In genomic region chr9:124764774-124765438, GRCh38 we compare ENCODE assay signal across 8 cellular contexts. TPM values are rescaled to one million over a fixed set of nuclear protein-coding genes. Genes with fewer than 3 reads are reported as not detected.
DNase-seq lines count a peak whose midpoint lies in the region; ATAC-seq, FAIRE-seq and TF ChIP-seq lines count a peak whose summit lies in the region.

No MANE protein-coding gene starts in this region.

- no peak overlapping the region for H4K5ac ChIP-seq in H9 (ENCODE audit: insufficient read length, low read depth, low read length)

- H4K91ac ChIP-seq in H9 (ENCODE audit: insufficient read length, low read depth, low read length) = no peak overlapping the region

- no CpG with 5 or more reads among the region's 6 CpGs for WGBS in H9 (ENCODE audit: extremely low coverage, insufficient read length, low lambda C conversion rate)
- 76% methylated on average over 6 of the region's 6 CpGs for WGBS in SK-N-SH (ENCODE audit: low lambda C conversion rate)
- WGBS in HepG2 (ENCODE audit: low lambda C conversion rate) = 90% methylated on average over 6 of the region's 6 CpGs

- peaks cover 88 to 93% of the 10 kb centered on the region in 2 experiments for H3K4me1 Mint-ChIP-seq in H9
- peaks cover 63% of the 10 kb centered on the region for H3K4me1 Mint-ChIP-seq in endothelial cell (ENCODE audit: unreplicated experiment)

- H3K79me2 ChIP-seq in H9 (ENCODE audit: insufficient read depth, low read length) (peaks cover 14% of the 10 kb centered on the region; the same call in 1 of the 2 replicates), SK-N-SH (ENCODE audit: insufficient read depth) (peaks cover 74% of the 10 kb centered on the region), HepG2 (ENCODE audit: insufficient read depth, low read length) (peaks cover 97% of the 10 kb centered on the region)

- no peaks in the 10 kb centered on the region for H3K36me3 Mint-ChIP-seq in H9 (ENCODE audit: insufficient read depth in 1 of 3, low read depth in 3 of 3)
- no peaks in the 10 kb centered on the region for H3K36me3 Mint-ChIP-seq in endothelial cell (ENCODE audit: low read depth, unreplicated experiment)

- H3K27me3 Mint-ChIP-seq in H9 (ENCODE audit: low read depth) = peaks cover 24% of the 10 kb centered on the region
- H3K27me3 Mint-ChIP-seq in endothelial cell (ENCODE audit: unreplicated experiment) = peaks cover 6% of the 10 kb centered on the region

- H2AFZ ChIP-seq in H9 (ENCODE audit: low read length) = no peak overlapping the region
- no peak overlapping the region for H2AFZ ChIP-seq in SK-N-SH (ENCODE audit: low read depth)
- H2AFZ ChIP-seq in HepG2 (ENCODE audit: low read length) = no peak overlapping the region

- H4K8ac ChIP-seq in H9 (replicated peaks; ENCODE audit: insufficient read length, low read depth, low read length) = no peak overlapping the region

- no peak overlapping the region for H3K23ac ChIP-seq in H9 (ENCODE audit: insufficient read length, low read depth, low read length)

- TF ChIP-seq RAD21 in SK-N-SH (IDR thresholded peaks at IDR 0.05; ENCODE audit: low read length) = peak; percentile 65
- TF ChIP-seq RAD21 in HepG2 (CRISPR knock-in tag; IDR thresholded peaks at IDR 0.05) = 0 out of 2 replicates have a peak, but pooled peaks have one; percentile 17

- no peaks in the 10 kb centered on the region for H3K9me3 ChIP-seq in H9 (ENCODE audit: control insufficient read depth, low read depth, low read length)
- H3K9me3 ChIP-seq in SK-N-SH = no peaks in the 10 kb centered on the region
- H3K9me3 ChIP-seq in HepG2 (ENCODE audit: low read length) = no peaks in the 10 kb centered on the region

- no peak overlapping the region for H3K9ac ChIP-seq in H9 (ENCODE audit: extremely low read depth, insufficient read length, low read length)
- H3K9ac ChIP-seq in SK-N-SH = no peak overlapping the region
- H3K9ac ChIP-seq in HepG2 (ENCODE audit: insufficient read depth, low read depth, low read length) = no peak overlapping the region

- H2BK5ac ChIP-seq in H9 (ENCODE audit: insufficient read length, low read length) = no peak overlapping the region

- CTCF ChIA-PET in SK-N-SH (lab: Yijun Ruan, JAX) (interaction anchor here (0.6 to 9.6 kb wide), 28 partner anchors 9 to 372 kb away, joined by 3 to 78 read pairs (median 6); partner anchors contain the start of genes NR6A1, OLFML2A and WDR38), HepG2 (lab: Yijun Ruan, JAX; ENCODE audit: low intra/inter-chr PET ratio, low total read pairs) (interaction anchor here (2.5 kb wide), 2 partner anchors 52 to 147 kb away, joined by 7 to 21 read pairs; no protein-coding TSS in a partner anchor)

- H3K27me3 ChIP-seq in H9 (ENCODE audit: insufficient read depth, low read length) (no peaks in the 10 kb centered on the region), SK-N-SH (ENCODE audit: insufficient read depth) (no peaks in the 10 kb centered on the region), HepG2 (ENCODE audit: control insufficient read depth in 1 of 2, insufficient read depth in 2 of 2, low read length in 2 of 2) (no peaks in the 10 kb centered on the region; a peak in 1 of 5 replicates)

- H3K4me1 ChIP-seq in H9 (ENCODE audit: insufficient read depth, low read length) = peaks cover 6% of the 10 kb centered on the region; the same call in 1 of the 2 replicates
- peaks cover 8 to 16% of the 10 kb centered on the region in 2 experiments; a peak in 3 of 4 replicates for H3K4me1 ChIP-seq in SK-N-SH (ENCODE audit: control insufficient read depth in 1 of 2, insufficient read depth in 2 of 2, low read depth in 1 of 2, low read length in 1 of 2)
- H3K4me1 ChIP-seq in HepG2 (ENCODE audit: insufficient read depth, low read length) = peaks cover 63% of the 10 kb centered on the region

- ATAC-seq in HepG2 = peak; percentile 54; the same call in 2 of the 3 replicates

- H3K79me1 ChIP-seq in H9 (ENCODE audit: insufficient read depth, low read depth, low read length, poor library complexity, severe bottlenecking) = no peaks in the 10 kb centered on the region

- no peak overlapping the region for H3K14ac ChIP-seq in H9 (ENCODE audit: insufficient read depth, low read length)

- H2BK20ac ChIP-seq in H9 (ENCODE audit: low read depth, low read length, poor library complexity, severe bottlenecking) = no peak overlapping the region

- H2BK120ac ChIP-seq in H9 (ENCODE audit: low read depth, low read length, poor library complexity, severe bottlenecking) = no peak overlapping the region

- DNase-seq in D341Med (ENCODE audit: low spot score) (peak; percentile 37), H9 (no peak), SK-N-SH (no peak), HepG2 (ENCODE audit: low spot score) (peak; percentile 32), activated gamma-delta T cell treated with Interleukin-2 at 50 U/mL for 16 hours (no peak), endothelial cell (ENCODE audit: low spot score) (no peak), amygdala (lab: John Stamatoyannopoulos, UW) (no peak)
- no peak for DNase-seq in activated naive CD4-positive, alpha-beta T cell treated with anti-CD3 and anti-CD28 coated beads, Interleukin-2, amount 50 U/mL, for 16 hours

- no peak overlapping the region for H3K56ac ChIP-seq in H9 (ENCODE audit: insufficient read length, low read depth, low read length)

- no peaks in the 10 kb centered on the region for H4K20me1 ChIP-seq in H9 (ENCODE audit: control insufficient read depth, insufficient read depth, insufficient read length)
- peaks cover 24% of the 10 kb centered on the region; the same call in 1 of the 2 replicates for H4K20me1 ChIP-seq in SK-N-SH (ENCODE audit: insufficient read depth)
- peaks cover 21% of the 10 kb centered on the region; the same call in 1 of the 2 replicates for H4K20me1 ChIP-seq in HepG2 (ENCODE audit: insufficient read depth, low read length)

- H3K4me3 Mint-ChIP-seq in H9 (peak overlapping the region in 1 of 2 experiments; percentile 99; a peak in 2 of 5 replicates), endothelial cell (ENCODE audit: unreplicated experiment) (no peak overlapping the region)

- no peak overlapping the region for H2BK15ac ChIP-seq in H9 (ENCODE audit: low read depth, low read length)

- in situ Hi-C loops in HepG2 (cut with HindIII; ENCODE audit: extremely low pct_ligation_motif_present, low pct_unique_long_range_greater_than_20kb) = no loop called here

- H3K36me3 ChIP-seq in SK-N-SH (replicated peaks in 1 of 2; ENCODE audit: control insufficient read depth in 1 of 2, insufficient read depth in 2 of 2, low read length in 1 of 2) (no peaks in the 10 kb centered on the region), HepG2 (replicated peaks in 1 of 2; ENCODE audit: control insufficient read depth in 1 of 2, insufficient read depth in 2 of 2, low read length in 2 of 2) (no peaks in the 10 kb centered on the region)

- no peak for TF ChIP-seq POLR2A in HepG2 (IDR thresholded peaks at IDR 0.05; ENCODE audit: insufficient read depth in 1 of 2, low read depth in 2 of 2, low read length in 2 of 2)

- H3K27ac ChIP-seq in H9 (ENCODE audit: insufficient read length, low read depth, low read length) = no peak overlapping the region
- no peak overlapping the region for H3K27ac ChIP-seq in SK-N-SH (ENCODE audit: low read depth in 2 of 2, low read length in 1 of 2)
- H3K27ac ChIP-seq in HepG2 (ENCODE audit: extremely low read length, insufficient read depth, low read length) = no peak overlapping the region

- no peak for FAIRE-seq in HepG2 (lab: Jason Lieb, UNC)

- H3K9me2 ChIP-seq in SK-N-SH = no peaks in the 10 kb centered on the region

- H3K4me2 ChIP-seq in H9 (ENCODE audit: insufficient read depth, insufficient read length, low read length) (no peak overlapping the region), SK-N-SH (no peak overlapping the region), HepG2 (ENCODE audit: low read depth, low read length) (no peak overlapping the region)

- H3K18ac ChIP-seq in H9 (ENCODE audit: insufficient read length, low read depth, low read length) = no peak overlapping the region

- H3K27ac Mint-ChIP-seq in H9 (peak overlapping the region in 1 of 3 experiments; percentile 50; a peak in 1 of 7 replicates), endothelial cell (ENCODE audit: unreplicated experiment) (no peak overlapping the region)

- no peak overlapping the region for H3T11ph ChIP-seq in H9 (ENCODE audit: low read length)

- POLR2A ChIA-PET in SK-N-SH (lab: Yijun Ruan, JAX) (no interaction called here), HepG2 (lab: Yijun Ruan, JAX) (interaction anchor here (1.0 to 1.3 kb wide), 2 partner anchors 31 to 106 kb away, joined by 3 read pairs; no protein-coding TSS in a partner anchor)

- H2AK5ac ChIP-seq in H9 (ENCODE audit: insufficient read length, low read length) = no peak overlapping the region

- TF ChIP-seq CTCF in H9 (conservative IDR thresholded peaks at IDR 0.05) = peak; percentile 49; the same call in 2 of the 3 replicates
- peak; percentile 56 for TF ChIP-seq CTCF in SK-N-SH (IDR thresholded peaks at IDR 0.05)
- TF ChIP-seq CTCF in HepG2 (CRISPR knock-in tag; IDR thresholded peaks at IDR 0.05) = peak; percentile 54
- TF ChIP-seq CTCF in endothelial cell (IDR thresholded peaks at IDR 0.05; ENCODE audit: unreplicated experiment) = no peak

- H3K9me3 Mint-ChIP-seq in H9 (no peaks in the 10 kb centered on the region), endothelial cell (ENCODE audit: unreplicated experiment) (no peaks in the 10 kb centered on the region)

- H3F3A ChIP-seq in SK-N-SH (replicated peaks; ENCODE audit: insufficient read depth) = peaks cover 15% of the 10 kb centered on the region

- peaks cover 10% of the 10 kb centered on the region for H3K23me2 ChIP-seq in H9 (ENCODE audit: insufficient read length, low read depth, low read length, poor library complexity, severe bottlenecking)

- H3K4me3 ChIP-seq in SK-N-SH (ENCODE audit: low read depth in 2 of 2, low read length in 1 of 2) = no peak overlapping the region
- no peak overlapping the region for H3K4me3 ChIP-seq in HepG2 (replicated peaks in 1 of 3; ENCODE audit: insufficient read depth in 1 of 3, low read depth in 2 of 3, low read length in 3 of 3)

- no peak overlapping the region for H3K4ac ChIP-seq in H9 (ENCODE audit: low read depth, low read length)

- no peak overlapping the region for H2BK12ac ChIP-seq in H9 (ENCODE audit: insufficient read length, low read depth, low read length)

- TF ChIP-seq EP300 in SK-N-SH (IDR thresholded peaks at IDR 0.05; ENCODE audit: borderline replicate concordance in 1 of 2, low read depth in 1 of 2, low read length in 1 of 2) (no peak), HepG2 (IDR thresholded peaks at IDR 0.05; ENCODE audit: low read depth in 2 of 2, low read length in 2 of 2) (no peak), HepG2 (CRISPR knock-in tag; IDR thresholded peaks at IDR 0.05; ENCODE audit: borderline replicate concordance) (no peak)

- BruUV-seq in HepG2 (replicated peaks; lab: Mats Ljungman, UMichigan) = no TSS peak

- intact Hi-C loops in HepG2 (cut with micrococcal nuclease; ENCODE audit: unreplicated experiment) = loop anchor here (2.0 kb wide), 1 partner anchor 52 kb away; no protein-coding TSS in a partner anchor

RNA-seq across cellular contexts. Expression of gene NR6A1, which starts 6.2 kb away (rescaled TPM):
- total RNA-seq in H9 (2021) = 98.9 and 99.3 TPM in 2 replicates
- 1.2 and 1.4 TPM in 2 replicates for polyA plus RNA-seq in SK-N-SH (2012; rRNA removed)
- polyA plus RNA-seq in SK-N-SH (2012; cell fraction: cytosol; rRNA removed) = 0.63 and 1.1 TPM in 2 replicates
- 5.8 and 7.7 TPM in 2 replicates for polyA plus RNA-seq in SK-N-SH (2012; cell fraction: nucleus; rRNA removed)
- 31.5 and 50.9 TPM in 2 replicates for total RNA-seq in HepG2 (2016; rRNA removed; fragmentation: Illumina TruSeq; extraction: Trizol)
- total RNA-seq in HepG2 (2016; cell fraction: cytosol; rRNA removed; fragmentation: Illumina TruSeq; extraction: Trizol; ENCODE audit: low read depth) = 10.7 and 12.1 TPM in 2 replicates
- total RNA-seq in HepG2 (2016; cell fraction: insoluble cytoplasmic fraction; rRNA removed; fragmentation: Illumina TruSeq; extraction: Trizol) = 28.3 and 52.2 TPM in 2 replicates
- total RNA-seq in HepG2 (2016; cell fraction: membrane; rRNA removed; fragmentation: Illumina TruSeq; extraction: Trizol) = 36.7 and 36.8 TPM in 2 replicates
- 24.3 and 28.3 TPM in 2 replicates for total RNA-seq in HepG2 (2016; cell fraction: nucleus; rRNA removed; fragmentation: Illumina TruSeq; extraction: Trizol)
- 19.7 and 28.1 TPM in 2 replicates for polyA plus RNA-seq in HepG2 (2011; rRNA removed)
- 15.0 and 17.4 TPM in 2 replicates for polyA plus RNA-seq in HepG2 (2011; cell fraction: cytosol; rRNA removed)
- polyA plus RNA-seq in HepG2 (2011; cell fraction: nucleus; rRNA removed) = 18.1 and 19.3 TPM in 2 replicates
- polyA plus RNA-seq in HepG2 (2012) = 12.1 and 12.8 TPM in 2 replicates
- polyA plus RNA-seq in HepG2 (2016; cell fraction: cytosol; fragmentation: Illumina TruSeq; extraction: Trizol; ENCODE audit: low read depth) = 4.2 and 4.9 TPM in 2 replicates
- polyA plus RNA-seq in HepG2 (2016; cell fraction: insoluble cytoplasmic fraction; fragmentation: Illumina TruSeq; extraction: Trizol; ENCODE audit: low read depth) = 20.4 and 24.5 TPM in 2 replicates
- polyA plus RNA-seq in HepG2 (2016; cell fraction: membrane; fragmentation: Illumina TruSeq; extraction: Trizol; ENCODE audit: low read depth) = 8.8 and 10.3 TPM in 2 replicates
- polyA plus RNA-seq in HepG2 (2016; cell fraction: nucleus; fragmentation: Illumina TruSeq; extraction: Trizol; ENCODE audit: insufficient read depth, low read depth) = 21.9 and 25.3 TPM in 2 replicates
- 13.7 and 123 TPM in 2 replicates for polyA minus RNA-seq in HepG2 (2011; rRNA and poly(A)+ RNA removed; ENCODE audit: low replicate concordance)
- 35.0 and 40.7 TPM in 2 replicates for polyA minus RNA-seq in HepG2 (2011; cell fraction: cytosol; rRNA and poly(A)+ RNA removed)
- polyA minus RNA-seq in HepG2 (2011; cell fraction: nucleus; rRNA and poly(A)+ RNA removed) = 26.1 and 27.2 TPM in 2 replicates
- 63.8 TPM for total RNA-seq in endothelial cell (ENCODE audit: unreplicated experiment)

RNA-seq across cellular contexts. Expression of gene OLFML2A, which starts 12.0 kb away (rescaled TPM):
- total RNA-seq in H9 (2021) = 5.8 and 6.0 TPM in 2 replicates
- polyA plus RNA-seq in SK-N-SH (2012; rRNA removed) = 4.8 and 7.7 TPM in 2 replicates
- 4.7 and 6.5 TPM in 2 replicates for polyA plus RNA-seq in SK-N-SH (2012; cell fraction: cytosol; rRNA removed)
- polyA plus RNA-seq in SK-N-SH (2012; cell fraction: nucleus; rRNA removed) = 4.8 and 5.3 TPM in 2 replicates
- 0.02 TPM in 1 of 2 replicates, not detected in the other for total RNA-seq in HepG2 (2016; rRNA removed; fragmentation: Illumina TruSeq; extraction: Trizol)
- total RNA-seq in HepG2 (2016; cell fraction: cytosol; rRNA removed; fragmentation: Illumina TruSeq; extraction: Trizol; ENCODE audit: low read depth) = under 0.01 and 0.09 TPM in 2 replicates
- total RNA-seq in HepG2 (2016; cell fraction: insoluble cytoplasmic fraction; rRNA removed; fragmentation: Illumina TruSeq; extraction: Trizol) = 0.02 TPM in 1 of 2 replicates, not detected in the other
- 0.03 TPM in 2 replicates for total RNA-seq in HepG2 (2016; cell fraction: membrane; rRNA removed; fragmentation: Illumina TruSeq; extraction: Trizol)
- total RNA-seq in HepG2 (2016; cell fraction: nucleus; rRNA removed; fragmentation: Illumina TruSeq; extraction: Trizol) = 0.06 and 0.09 TPM in 2 replicates
- polyA plus RNA-seq in HepG2 (2011; rRNA removed) = 0.01 and 0.04 TPM in 2 replicates
- 0.03 and 0.04 TPM in 2 replicates for polyA plus RNA-seq in HepG2 (2011; cell fraction: cytosol; rRNA removed)
- polyA plus RNA-seq in HepG2 (2011; cell fraction: nucleus; rRNA removed) = 0.02 and 0.05 TPM in 2 replicates
- 0.01 TPM in 1 of 2 replicates, not detected in the other for polyA plus RNA-seq in HepG2 (2012)
- polyA plus RNA-seq in HepG2 (2016; cell fraction: cytosol; fragmentation: Illumina TruSeq; extraction: Trizol; ENCODE audit: low read depth) = not detected in 2 replicates
- 0.03 TPM in 1 of 2 replicates, not detected in the other for polyA plus RNA-seq in HepG2 (2016; cell fraction: insoluble cytoplasmic fraction; fragmentation: Illumina TruSeq; extraction: Trizol; ENCODE audit: low read depth)
- not detected in 2 replicates for polyA plus RNA-seq in HepG2 (2016; cell fraction: membrane; fragmentation: Illumina TruSeq; extraction: Trizol; ENCODE audit: low read depth)
- polyA plus RNA-seq in HepG2 (2016; cell fraction: nucleus; fragmentation: Illumina TruSeq; extraction: Trizol; ENCODE audit: insufficient read depth, low read depth) = 0.07 TPM in 1 of 2 replicates, not detected in the other
- polyA minus RNA-seq in HepG2 (2011; rRNA and poly(A)+ RNA removed; ENCODE audit: low replicate concordance) = 0.08 and 2.8 TPM in 2 replicates
- polyA minus RNA-seq in HepG2 (2011; cell fraction: cytosol; rRNA and poly(A)+ RNA removed) = 0.09 and 0.30 TPM in 2 replicates
- 0.12 and 0.26 TPM in 2 replicates for polyA minus RNA-seq in HepG2 (2011; cell fraction: nucleus; rRNA and poly(A)+ RNA removed)
- total RNA-seq in endothelial cell (ENCODE audit: unreplicated experiment) = 18.2 TPM

Comparison
In these comparisons a context has a peak if more than half of its experiments do, and no peak if none do; other contexts are left out.
1. DNase-seq: peak in D341Med (single experiment) and HepG2 (single experiment); none in H9 (single experiment), SK-N-SH (single experiment), activated naive CD4-positive, alpha-beta T cell treated with anti-CD3 and anti-CD28 coated beads, Interleukin-2, amount 50 U/mL, for 16 hours (single experiment), activated gamma-delta T cell treated with Interleukin-2 at 50 U/mL for 16 hours (single experiment), endothelial cell (single experiment) and amygdala (0 of 56).